In the genomic region with DNA sequence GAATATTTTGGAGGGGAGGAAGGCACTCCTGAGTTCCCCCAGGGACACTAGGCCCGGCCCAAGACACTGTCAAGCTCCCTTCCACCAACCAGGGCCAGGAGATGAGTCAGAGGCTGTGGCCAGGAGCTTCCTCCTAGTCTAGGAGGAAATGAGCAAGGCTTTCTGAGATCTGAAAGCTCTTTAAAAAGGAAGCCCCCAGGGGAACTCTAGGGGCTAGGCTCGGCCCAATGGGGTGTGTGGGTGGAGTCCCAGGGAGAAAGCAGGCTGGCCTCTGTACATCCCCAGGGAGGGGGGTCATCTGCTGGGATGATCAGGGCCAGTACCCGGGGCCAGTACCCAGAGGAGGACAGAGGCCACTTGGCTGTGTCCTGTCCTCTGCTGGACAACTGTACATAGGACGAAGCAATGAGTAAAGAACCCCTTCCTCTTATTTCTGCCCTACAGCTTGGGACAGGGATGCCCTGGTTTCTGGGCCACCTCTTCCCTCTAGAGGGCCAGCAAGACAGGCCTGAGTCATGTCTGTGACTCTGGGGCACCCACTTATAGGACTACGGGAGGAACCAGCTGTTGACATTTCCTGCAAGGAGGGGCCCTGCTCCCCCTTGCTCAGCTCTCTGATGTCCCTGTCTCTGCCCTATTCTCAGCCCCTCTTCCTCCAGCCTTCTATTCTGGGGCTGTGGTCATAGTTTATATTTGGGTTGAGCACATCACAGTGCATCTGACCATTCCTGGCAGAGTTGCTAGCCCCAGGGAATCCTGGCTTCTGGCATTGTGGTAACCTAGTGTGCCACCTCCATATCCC, we compare ENCODE assay signal across 8 cellular contexts. TPM values are rescaled to one million over a fixed set of nuclear protein-coding genes. Genes with fewer than 3 reads are reported as not detected.
DNase-seq lines count a peak whose midpoint lies in the region; ATAC-seq and TF ChIP-seq lines count a peak whose summit lies in the region.

No MANE protein-coding gene starts in this region.

- H4K91ac ChIP-seq in IMR-90 (ENCODE audit: insufficient read depth, low read depth, low read length) = peak overlapping the region; percentile 89

- H3K4me1 ChIP-seq in IMR-90 (ENCODE audit: control insufficient read depth, insufficient read depth, low read length) (peaks cover 55% of the 10 kb centered on the region), mononuclear cell (ENCODE audit: insufficient read depth, low read length) (peaks cover 76% of the 10 kb centered on the region)

- CTCF ChIA-PET in IMR-90 (lab: Yijun Ruan, JAX) = interaction anchor here (1.5 to 2.3 kb wide), 2 partner anchors 12 to 88 kb away, joined by 3 to 5 read pairs; no protein-coding TSS in a partner anchor

- peak overlapping the region; percentile 95; the same call in 2 of the 3 replicates for H2BK15ac ChIP-seq in IMR-90 (ENCODE audit: low read depth, low read length)

- H3K4me3 ChIP-seq in IMR-90 (ENCODE audit: insufficient read depth, low read depth, low read length) (no peak overlapping the region), coronary artery (peak overlapping the region; percentile 86), mononuclear cell (ENCODE audit: low read length) (peak overlapping the region; percentile 6)

- no CpG with 5 or more reads among the region's 5 CpGs for WGBS in IMR-90 (ENCODE audit: extremely low coverage in 2 of 2, insufficient read length in 1 of 2), 2 experiments

- no peaks in the 10 kb centered on the region; the same call in none of the 2 replicates for H4K20me1 ChIP-seq in IMR-90 (ENCODE audit: insufficient read depth, low read length)

- dilution Hi-C loops in IMR-90 (cut with HindIII; ENCODE audit: low sequenced_read_pairs, unreplicated experiment) = no loop called here

- H3K79me1 ChIP-seq in IMR-90 (ENCODE audit: low read depth in 1 of 2, low read length in 2 of 2) = peaks cover 26 to 77% of the 10 kb centered on the region in 2 experiments; a peak in 3 of 4 replicates

- peak overlapping the region; percentile 96 for H3K4ac ChIP-seq in IMR-90 (ENCODE audit: low read depth, low read length)

- H2AFZ ChIP-seq in IMR-90 (replicated peaks; ENCODE audit: low read length, poor library complexity) = peak overlapping the region; percentile 67

- peak overlapping the region; percentile 54 for H4K5ac ChIP-seq in IMR-90 (ENCODE audit: low read depth, low read length)

- peak overlapping the region; percentile 69 for H3K4me2 ChIP-seq in IMR-90 (ENCODE audit: low read depth, low read length)

- no peaks in the 10 kb centered on the region for H3K9me3 ChIP-seq in IMR-90 (ENCODE audit: control insufficient read depth, insufficient read depth, low read length)
- H3K9me3 ChIP-seq in mononuclear cell (ENCODE audit: low read depth, low read length) = no peaks in the 10 kb centered on the region

- DNase-seq in Caki2 (ENCODE audit: low read depth) = peak; percentile 70
- peak; percentile 87 for DNase-seq in IMR-90
- DNase-seq in activated CD4-positive, alpha-beta T cell treated with anti-CD3 and anti-CD28 coated beads for 1 hour = peak; percentile 69
- DNase-seq in coronary artery (ENCODE audit: low spot score) = peak; percentile 87
- peak; percentile 77 to 80 for DNase-seq in stimulated activated CD8-positive, alpha-beta memory T cell treated with anti-CD3 and anti-CD28 coated beads, Interleukin-7, amount 100 ng/mL, for 4 hours (ENCODE audit: low read depth in 2 of 2)
- no peak for DNase-seq in iPS-NIHi7 (ENCODE audit: extremely low spot score)

- peak overlapping the region; percentile 23; the same call in 1 of the 2 replicates for H3K9ac ChIP-seq in IMR-90 (ENCODE audit: low read depth, low read length)

- intact Hi-C loops in IMR-90 (cut with micrococcal nuclease) = loop anchor here (5.0 kb wide), 1 partner anchor 148 kb away; the partner anchor contains the start of gene TPPP3

- TF ChIP-seq POLR2A in IMR-90 (IDR thresholded peaks at IDR 0.05; ENCODE audit: low read depth, low read length) = peak; percentile 60; the same call in 1 of the 2 replicates

- H4K8ac ChIP-seq in IMR-90 (ENCODE audit: low read depth in 2 of 2, low read length in 2 of 2) = peak overlapping the region; percentile 61 to 94

- peak overlapping the region; percentile 99 for H2AK5ac ChIP-seq in IMR-90 (ENCODE audit: low read depth, low read length)

- H2BK120ac ChIP-seq in IMR-90 (ENCODE audit: low read depth, low read length) = peak overlapping the region; percentile 91

- H3K56ac ChIP-seq in IMR-90 (ENCODE audit: extremely low read depth, insufficient read depth, low read length) = peak overlapping the region; percentile 59; the same call in 1 of the 2 replicates

- H3K14ac ChIP-seq in IMR-90 (replicated peaks; ENCODE audit: low read depth, low read length) = peak overlapping the region; percentile 97

- peak overlapping the region; percentile 95 for H3K23ac ChIP-seq in IMR-90 (ENCODE audit: low read depth, low read length)

- ATAC-seq in GM21526 (IDR thresholded peaks at IDR 0.05; ENCODE audit: low FRiP score, unreplicated experiment) (peak; percentile 30), IMR-90 (ENCODE audit: low read depth) (peak; percentile 9)

- TF ChIP-seq CTCF in IMR-90 (conservative IDR thresholded peaks at IDR 0.05; ENCODE audit: low read depth, low read length) = no peak
- TF ChIP-seq CTCF in coronary artery (IDR thresholded peaks at IDR 0.05) = no peak

- H2BK5ac ChIP-seq in IMR-90 (ENCODE audit: low read depth, low read length, poor library complexity, severe bottlenecking) = peak overlapping the region; percentile 87

- H2AK9ac ChIP-seq in IMR-90 (replicated peaks; ENCODE audit: low read depth, low read length, poor library complexity) = peak overlapping the region; percentile 95

- in situ Hi-C loops in Caki2 (cut with HindIII; ENCODE audit: low pct_unique_long_range_greater_than_20kb, low sequenced_read_pairs) = no loop called here
- in situ Hi-C loops in IMR-90 (cut with MboI; ENCODE audit: low sequenced_read_pairs) = no loop called here

- H3K27me3 ChIP-seq in IMR-90 (ENCODE audit: control insufficient read depth, insufficient read depth, low read length) (no peaks in the 10 kb centered on the region), mononuclear cell (ENCODE audit: insufficient read depth, low read length) (peaks cover 10% of the 10 kb centered on the region)

- POLR2A ChIA-PET in IMR-90 (lab: Charles Lee; ENCODE audit: unreplicated experiment) = interaction anchor here (0.7 to 1.4 kb wide), 2 partner anchors 217 to 316 kb away, joined by 3 to 4 read pairs; no protein-coding TSS in a partner anchor

- TF ChIP-seq RAD21 in IMR-90 (IDR thresholded peaks at IDR 0.05; ENCODE audit: low read length) = 0 out of 2 replicates have a peak, but pooled peaks have one; percentile 3

- H3K18ac ChIP-seq in IMR-90 (ENCODE audit: low read depth, low read length) = peak overlapping the region; percentile 38; the same call in 1 of the 2 replicates

- BruUV-seq in IMR-90 (replicated peaks; lab: Mats Ljungman, UMichigan) = no TSS peak

- H3K36me3 ChIP-seq in IMR-90 (ENCODE audit: control insufficient read depth, insufficient read depth, low read length) = 0 out of 2 replicates have a peak, but pooled peaks cover 2% of the 10 kb centered on the region

- H3K27ac ChIP-seq in IMR-90 (ENCODE audit: insufficient read depth, low read length) = peak overlapping the region; percentile 88
- H3K27ac ChIP-seq in coronary artery = peak overlapping the region; percentile 64 to 93

- H2BK20ac ChIP-seq in IMR-90 (ENCODE audit: low read depth, low read length) = peak overlapping the region; percentile 92

- peaks cover 44% of the 10 kb centered on the region for H3K9me1 ChIP-seq in IMR-90 (ENCODE audit: insufficient read depth, low read length)

TF ChIP-seq in IMR-90, 13 proteins besides CTCF, POLR2A, EP300 and RAD21:
- TF ChIP-seq FOS (IDR thresholded peaks at IDR 0.05; ENCODE audit: low read depth, low read length) = peak; percentile 69
- no peak for TF ChIP-seq MAFK (IDR thresholded peaks at IDR 0.05; ENCODE audit: low read depth, low read length)
- TF ChIP-seq BHLHE40 (IDR thresholded peaks at IDR 0.05; ENCODE audit: low read depth, low read length) = no peak
- TF ChIP-seq SMC3 (IDR thresholded peaks at IDR 0.05; ENCODE audit: low read depth, low read length) = no peak
- TF ChIP-seq RFX5 (IDR thresholded peaks at IDR 0.05; ENCODE audit: low read depth, low read length) = no peak
- TF ChIP-seq MAZ (IDR thresholded peaks at IDR 0.05; ENCODE audit: borderline replicate concordance, low read depth, low read length) = peak; percentile 68

RNA-seq across cellular contexts. Expression of gene FHOD1, which starts 2.7 kb away (rescaled TPM):
- 4.1 and 6.2 TPM in 2 replicates for total RNA-seq in Caki2 (2014; rRNA removed; shearing (Covaris generic); ENCODE audit: low replicate concordance)
- total RNA-seq in IMR-90 (2012; rRNA removed) = 13.1 and 13.8 TPM in 2 replicates
- polyA plus RNA-seq in IMR-90 (2012; rRNA removed) = 64.0 and 71.4 TPM in 2 replicates
- 41.0 and 42.3 TPM in 2 replicates for polyA plus RNA-seq in IMR-90 (2012; cell fraction: cytosol; rRNA removed)
- 260 and 582 TPM in 2 replicates for polyA plus RNA-seq in IMR-90 (2012; cell fraction: nucleus; rRNA removed; ENCODE audit: low replicate concordance)
- total RNA-seq in mononuclear cell = 16.5 TPM

RNA-seq across cellular contexts. Expression of gene SLC9A5, which starts 4.2 kb away (rescaled TPM):
- not detected in 2 replicates for total RNA-seq in Caki2 (2014; rRNA removed; shearing (Covaris generic); ENCODE audit: low replicate concordance)
- total RNA-seq in IMR-90 (2012; rRNA removed) (1.8 and 2.5 TPM in 2 replicates), mononuclear cell (0.63 TPM)
- polyA plus RNA-seq in IMR-90 (2012; rRNA removed) = 5.4 and 5.7 TPM in 2 replicates
- 2.5 and 4.1 TPM in 2 replicates for polyA plus RNA-seq in IMR-90 (2012; cell fraction: cytosol; rRNA removed)
- 56.1 and 64.8 TPM in 2 replicates for polyA plus RNA-seq in IMR-90 (2012; cell fraction: nucleus; rRNA removed; ENCODE audit: low replicate concordance)

RNA-seq across cellular contexts. Expression of gene TMEM208, which starts 17.7 kb away (rescaled TPM):
- 75.8 and 97.1 TPM in 2 replicates for total RNA-seq in Caki2 (2014; rRNA removed; shearing (Covaris generic); ENCODE audit: low replicate concordance)
- 41.7 and 65.6 TPM in 2 replicates for total RNA-seq in IMR-90 (2012; rRNA removed)
- polyA plus RNA-seq in IMR-90 (2012; rRNA removed) = 66.5 and 68.8 TPM in 2 replicates
- polyA plus RNA-seq in IMR-90 (2012; cell fraction: cytosol; rRNA removed) = 73.8 and 83.8 TPM in 2 replicates
- 75.2 and 101 TPM in 2 replicates for polyA plus RNA-seq in IMR-90 (2012; cell fraction: nucleus; rRNA removed; ENCODE audit: low replicate concordance)
- total RNA-seq in mononuclear cell = 17.3 TPM

RNA-seq across cellular contexts. Expression of gene PLEKHG4, which starts 34.7 kb away (rescaled TPM):
- 20.5 and 21.2 TPM in 2 replicates for total RNA-seq in Caki2 (2014; rRNA removed; shearing (Covaris generic); ENCODE audit: low replicate concordance)
- total RNA-seq in IMR-90 (2012; rRNA removed) (8.3 and 14.0 TPM in 2 replicates), mononuclear cell (4.0 TPM)
- polyA plus RNA-seq in IMR-90 (2012; rRNA removed) = 50.7 and 56.8 TPM in 2 replicates
- polyA plus RNA-seq in IMR-90 (2012; cell fraction: cytosol; rRNA removed) = 15.6 and 26.1 TPM in 2 replicates
- polyA plus RNA-seq in IMR-90 (2012; cell fraction: nucleus; rRNA removed; ENCODE audit: low replicate concordance) = 214 and 556 TPM in 2 replicates

RNA-seq across cellular contexts. Expression of gene ELMO3, which starts 45.7 kb away (rescaled TPM):
- total RNA-seq in Caki2 (2014; rRNA removed; shearing (Covaris generic); ENCODE audit: low replicate concordance) = 1.5 and 1.9 TPM in 2 replicates
- total RNA-seq in IMR-90 (2012; rRNA removed) (0.28 and 0.36 TPM in 2 replicates), mononuclear cell (0.31 TPM)
- polyA plus RNA-seq in IMR-90 (2012; rRNA removed) = 1.6 and 1.9 TPM in 2 replicates
- polyA plus RNA-seq in IMR-90 (2012; cell fraction: cytosol; rRNA removed) = 0.70 and 0.78 TPM in 2 replicates
- polyA plus RNA-seq in IMR-90 (2012; cell fraction: nucleus; rRNA removed; ENCODE audit: low replicate concordance) = 7.2 and 21.3 TPM in 2 replicates
